18 cellular contexts compared by ENCODE assay signal in the genomic region with DNA sequence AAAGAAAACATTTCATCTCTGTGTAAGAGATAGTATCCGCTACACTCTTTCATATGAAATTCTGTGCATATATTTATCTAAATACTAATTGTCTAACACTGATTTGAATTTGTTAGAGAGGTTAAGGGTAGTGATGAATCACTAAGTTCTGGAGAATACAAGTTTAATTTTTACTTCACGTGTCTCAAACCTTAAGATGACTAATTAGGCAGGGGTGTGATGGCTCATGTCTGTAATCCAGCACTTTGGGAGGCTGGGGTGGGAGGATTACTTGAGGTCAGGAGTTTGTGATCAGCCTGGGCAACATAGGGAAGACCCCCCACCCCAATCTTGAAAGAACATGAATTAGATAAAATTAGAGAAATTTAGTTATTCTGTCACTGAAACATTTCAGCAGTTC.
DNase-seq lines count a peak whose midpoint lies in the region; FAIRE-seq and TF ChIP-seq lines count a peak whose summit lies in the region.
"Had no signal": no experiment of that assay in that cellular context is flagged by ENCODE, and none has a peak within 500 bp of the region (broad histone marks: within the 10 kb centered on the region; RNA-seq: fewer than 3 reads in every experiment).

No MANE protein-coding gene starts in this region.

- no peak for TF ChIP-seq CTCF in bronchial epithelial cell (IDR thresholded peaks at IDR 0.05; ENCODE audit: insufficient read depth, low read length, severe bottlenecking)
- TF ChIP-seq CTCF in mesothelial cell of epicardium (IDR thresholded peaks at IDR 0.05; ENCODE audit: unreplicated experiment), result no peak
- no peak for TF ChIP-seq CTCF in lower leg skin (IDR thresholded peaks at IDR 0.05)

- H3K4me1 Mint-ChIP-seq in mesothelial cell of epicardium, result peaks cover 12% of the 10 kb centered on the region
- H3K4me1 Mint-ChIP-seq: CD4-positive, alpha-beta memory T cell had no signal

- no peaks in the 10 kb centered on the region for H3K36me3 Mint-ChIP-seq in mesothelial cell of epicardium
- H3K36me3 Mint-ChIP-seq: CD4-positive, alpha-beta memory T cell had no signal

- no peak for FAIRE-seq in bronchial epithelial cell (lab: Jason Lieb, UNC)
- FAIRE-seq: G401.6, GM12892, H54 had no signal

- H3K4me3 Mint-ChIP-seq in mesothelial cell of epicardium, result no peak overlapping the region
- H3K4me3 Mint-ChIP-seq: CD4-positive, alpha-beta memory T cell; HFFc6 had no signal

- no peaks in the 10 kb centered on the region for H3K9me3 Mint-ChIP-seq in mesothelial cell of epicardium

- peak overlapping the region; percentile 47 for H3K27ac Mint-ChIP-seq in mesothelial cell of epicardium
- H3K27ac Mint-ChIP-seq: CD4-positive, alpha-beta memory T cell; HFFc6 had no signal

- no peak for TF ChIP-seq POLR2A in lower leg skin (IDR thresholded peaks at IDR 0.05)

- no peaks in the 10 kb centered on the region for H3K36me3 ChIP-seq in bronchial epithelial cell (ENCODE audit: control insufficient read depth, insufficient read depth, low read length)
- H3K36me3 ChIP-seq: HAP-1 had no signal

- intact Hi-C loops in lower leg skin (cut with DNase I; ENCODE audit: low total_unique reads), result no loop called here

- WGBS in lower leg skin, 2 donors, result 80 to 83% methylated on average over 2 of the region's 2 CpGs

- peak; percentile 30 for DNase-seq in RKO (ENCODE audit: low spot score)
- DNase-seq in bronchial epithelial cell (ENCODE audit: low read depth), result peak; percentile 26
- no peak for DNase-seq in mesothelial cell of epicardium (ENCODE audit: low spot score in 2 of 2, unreplicated experiment in 2 of 2)
- DNase-seq in activated CD4-positive, alpha-beta T cell treated with anti-CD3 and anti-CD28 coated beads, Interleukin-2, amount 50 U/mL, for 4 hours, result no peak
- DNase-seq in activated effector memory CD4-positive, alpha-beta T cell treated with Interleukin-2 at 50 U/mL for 16 hours, result no peak
- no peak for DNase-seq in lower leg skin (ENCODE audit: low spot score in 2 of 2)
- DNase-seq: C1 segment of cervical spinal cord; Calu3; CD4-positive, alpha-beta memory T cell; COR-L47; DMS53; DMS79 treated with DMSO at 0.1 percent for 48 hours; GOT3; HFFc6 had no signal

- H3K27me3 ChIP-seq in bronchial epithelial cell (ENCODE audit: control insufficient read depth, insufficient read depth, low read length), result no peaks in the 10 kb centered on the region

- H3K4me3 ChIP-seq in bronchial epithelial cell (ENCODE audit: low read depth, low read length) (no peak overlapping the region), lower leg skin (ENCODE audit: low read depth, poor library complexity, severe bottlenecking) (no peak overlapping the region)
- H3K4me3 ChIP-seq: HAP-1 had no signal

- no peaks in the 10 kb centered on the region for H3K27me3 Mint-ChIP-seq in mesothelial cell of epicardium (ENCODE audit: low read depth)
- H3K27me3 Mint-ChIP-seq: CD4-positive, alpha-beta memory T cell had no signal

Comparison
In these comparisons a context has a peak if more than half of its experiments do, and no peak if none do; other contexts are left out.
1. DNase-seq: peak in RKO (single experiment) and bronchial epithelial cell (single experiment); none in mesothelial cell of epicardium (0 of 2), activated CD4-positive, alpha-beta T cell treated with anti-CD3 and anti-CD28 coated beads, Interleukin-2, amount 50 U/mL, for 4 hours (0 of 2), activated effector memory CD4-positive, alpha-beta T cell treated with Interleukin-2 at 50 U/mL for 16 hours (single experiment) and lower leg skin (0 of 2).